Comparison of ENCODE assay signal across 28 cellular contexts in the genomic region with DNA sequence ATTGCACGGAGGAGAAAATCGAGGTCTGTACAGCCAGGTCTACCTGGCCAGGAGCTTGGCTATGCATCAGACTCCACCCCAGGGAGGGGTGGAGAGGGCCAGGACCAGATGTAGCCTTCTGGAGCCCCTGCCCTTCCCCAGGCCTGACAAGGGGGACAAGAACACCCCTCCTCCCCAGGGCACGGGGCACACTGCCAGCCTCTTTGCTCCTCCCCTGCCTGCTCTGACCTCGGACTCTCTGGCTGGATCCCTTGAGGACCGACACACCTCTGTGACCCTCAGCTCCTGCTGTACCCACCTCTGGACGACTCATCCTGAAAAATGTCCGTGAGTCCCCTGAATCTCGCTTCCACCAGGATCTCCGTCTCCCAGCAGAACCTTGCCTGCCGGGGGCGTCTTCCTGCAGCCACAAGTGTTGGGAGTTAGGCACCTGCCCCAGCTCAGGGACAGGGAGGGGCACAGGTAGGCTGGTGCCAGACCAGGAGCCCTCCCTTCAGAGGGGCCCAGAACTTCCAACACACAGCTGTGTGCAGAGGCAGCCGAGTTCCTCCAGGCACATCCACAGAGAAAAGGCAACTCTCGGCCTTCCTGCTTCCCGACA. TPM values are rescaled to one million over a fixed set of nuclear protein-coding genes. Genes with fewer than 3 reads are reported as not detected.
"Had no signal": no experiment of that assay in that cellular context is flagged by ENCODE, and none has a peak within 500 bp of the region (broad histone marks: within the 10 kb centered on the region; RNA-seq: fewer than 3 reads in every experiment).

No MANE protein-coding gene starts in this region.

- ATAC-seq: activated CD8-positive, alpha-beta T cell treated with anti-CD3 and anti-CD28 coated beads, Interleukin-2, amount 10 ng/mL, durations not matched to agents 7 days and 5 days; PC-3; SK-N-SH treated with all-trans-retinoic acid at 6 μM for 48 hours; WTC11 had no signal

- H3K4me3 Mint-ChIP-seq: activated CD8-positive, alpha-beta T cell treated with anti-CD3 and anti-CD28 coated beads, Interleukin-2, amount 10 ng/mL, durations not matched to agents 7 days and 5 days; activated naive CD4-positive, alpha-beta T cell treated with anti-CD3 and anti-CD28 coated beads, Interleukin-2, amount 50 U/mL, for 24 hours; activated T-helper 1 cell treated with anti-CD3 and anti-CD28 coated beads, Interleukin-12 subunit alpha, Interleukin-12 subunit beta, Interleukin-2, Interleukin-4 antibody, amounts not matched to agents 30 ng/mL and 10 ng/mL and 1 ng/mL, durations not matched to agents 14 hours and 24 hours and 36 hours; brain; IgD-negative memory B cell; T-helper 1 cell treated with Interleukin-12 subunit alpha and Interleukin-12 subunit beta and Interleukin-4 antibody, amounts not matched to agents 30 μg/mL and 1 μg/mL, for 36 hours; WTC11 had no signal

- H3K27me3 ChIP-seq: SJSA1 had no signal

- H3K9me3 ChIP-seq: SJSA1 had no signal

- H3K36me3 ChIP-seq: SJSA1 had no signal

- H3K4me3 ChIP-seq: SJSA1 had no signal

- H3K36me3 Mint-ChIP-seq: activated naive CD4-positive, alpha-beta T cell treated with anti-CD3 and anti-CD28 coated beads, Interleukin-2, amount 50 U/mL, for 24 hours; WTC11 had no signal

- H3K9me3 Mint-ChIP-seq: activated naive CD4-positive, alpha-beta T cell treated with anti-CD3 and anti-CD28 coated beads, Interleukin-2, amount 50 U/mL, for 24 hours; activated T-helper 1 cell treated with anti-CD3 and anti-CD28 coated beads, Interleukin-12 subunit alpha, Interleukin-12 subunit beta, Interleukin-2, Interleukin-4 antibody, amounts not matched to agents 30 ng/mL and 10 ng/mL and 1 ng/mL, durations not matched to agents 14 hours and 24 hours and 36 hours; brain; T-helper 1 cell treated with Interleukin-12 subunit alpha and Interleukin-12 subunit beta and Interleukin-4 antibody, amounts not matched to agents 30 μg/mL and 1 μg/mL, for 36 hours; WTC11 had no signal

- H3K4me1 ChIP-seq: SJSA1 had no signal

- H3K27ac ChIP-seq: SJSA1 had no signal

- H3K27ac Mint-ChIP-seq: activated CD8-positive, alpha-beta T cell treated with anti-CD3 and anti-CD28 coated beads, Interleukin-2, amount 10 ng/mL, durations not matched to agents 7 days and 5 days; activated naive CD4-positive, alpha-beta T cell treated with anti-CD3 and anti-CD28 coated beads, Interleukin-2, amount 50 U/mL, for 24 hours; activated T-helper 1 cell treated with anti-CD3 and anti-CD28 coated beads, Interleukin-12 subunit alpha, Interleukin-12 subunit beta, Interleukin-2, Interleukin-4 antibody, amounts not matched to agents 30 ng/mL and 10 ng/mL and 1 ng/mL, durations not matched to agents 14 hours and 24 hours and 36 hours; brain; IgD-negative memory B cell; T-helper 1 cell treated with Interleukin-12 subunit alpha and Interleukin-12 subunit beta and Interleukin-4 antibody, amounts not matched to agents 30 μg/mL and 1 μg/mL, for 36 hours; WTC11 had no signal

- H3K4me1 Mint-ChIP-seq: activated naive CD4-positive, alpha-beta T cell treated with anti-CD3 and anti-CD28 coated beads, Interleukin-2, amount 50 U/mL, for 24 hours; brain; WTC11 had no signal

- DNase-seq: activated CD4-positive, alpha-beta T cell treated with anti-CD3 and anti-CD28 coated beads for 48 hours; activated CD4-positive, alpha-beta T cell treated with anti-CD3 and anti-CD28 coated beads, Interleukin-2, amount 50 U/mL, for 4 hours; activated CD4-positive, CD25-positive, alpha-beta regulatory T cell treated with anti-CD3 and anti-CD28 coated beads, Interleukin-2, amount 50 U/mL, for 72 hours; activated CD8-positive, alpha-beta memory T cell treated with anti-CD3 and anti-CD28 coated beads, Interleukin-2, amount 50 U/mL, for 48 hours; activated CD8-positive, alpha-beta T cell treated with anti-CD3 and anti-CD28 coated beads, Interleukin-2, amount 10 ng/mL, durations not matched to agents 7 days and 5 days; activated effector memory CD4-positive, alpha-beta T cell treated with Interleukin-2 at 50 U/mL for 16 hours; activated naive CD4-positive, alpha-beta T cell; activated T-cell treated with anti-CD3 and anti-CD28 coated beads, Interleukin-2, amount 50 U/mL, for 1 hour; amygdala; KG1; NCI-H1092; NCI-H1417 treated with DMSO at 0.1 percent for 48 hours; NCI-H1694; NCI-H2029; NCI-H510A treated with DMSO at 0.1 percent for 48 hours; NCI-H69; NK-92 treated with Interleukin-12 subunit alpha and Interleukin-12 subunit beta, amount 100 ng/mL, for 24 hours; PC-3 had no signal

RNA-seq across cellular contexts. Expression of gene AHNAK2, which starts 21.8 kb away (rescaled TPM):
- total RNA-seq: activated CD8-positive, alpha-beta T cell treated with anti-CD3 and anti-CD28 coated beads, Interleukin-2, amount 10 ng/mL, durations not matched to agents 7 days and 5 days had no signal

RNA-seq across cellular contexts. Expression of gene PLD4, which starts 31.7 kb away (rescaled TPM):
- total RNA-seq: activated CD8-positive, alpha-beta T cell treated with anti-CD3 and anti-CD28 coated beads, Interleukin-2, amount 10 ng/mL, durations not matched to agents 7 days and 5 days; LHCN-M2; M059J; SJSA1 had no signal
